ENCODE assay signal across 8 cellular contexts in the genomic region with DNA sequence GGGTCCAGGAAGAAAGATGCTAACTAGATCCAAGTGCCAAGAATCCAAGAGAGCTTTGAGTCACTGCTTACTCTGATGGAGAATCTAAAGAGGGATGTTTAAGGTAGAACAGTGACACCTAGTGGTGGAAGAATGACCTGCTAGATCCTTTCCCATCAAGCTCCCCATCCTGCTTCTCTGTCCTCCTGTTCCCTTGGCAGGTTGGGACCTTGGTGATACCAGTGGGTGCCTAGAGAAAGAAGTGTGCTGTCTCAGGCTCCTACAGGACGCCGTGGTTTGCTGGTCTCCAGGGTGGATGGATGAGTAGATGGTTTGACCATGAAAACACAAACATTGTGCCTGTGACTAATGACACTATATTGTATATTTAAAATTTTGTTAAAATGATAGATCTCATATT.
DNase-seq lines count a peak whose midpoint lies in the region; ATAC-seq, FAIRE-seq and TF ChIP-seq lines count a peak whose summit lies in the region.

No MANE protein-coding gene starts in this region.

- 16 to 21% methylated on average over 2 of the region's 2 CpGs for WGBS in pancreas, 2 donors

- H3K27ac ChIP-seq in pancreas = no peak overlapping the region

- DNase-seq in SIG-M5 treated with dmso at 0.1 percent for 504 hours (lab: John Stamatoyannopoulos, UW; ENCODE audit: unreplicated experiment) (peak; percentile 70), SIG-M5 (lab: John Stamatoyannopoulos, UW) (no peak), GM20000 (ENCODE audit: low spot score) (peak; percentile 51), NCI-H345 treated with DMSO at 0.1 percent for 48 hours (lab: John Stamatoyannopoulos, UW; ENCODE audit: unreplicated experiment) (peak; percentile 77), glomerular endothelial cell (ENCODE audit: extremely low read depth, low read depth, low spot score) (peak; percentile 90), pancreas (peak in 2 of 6 donors; percentile 34 to 49)
- peak; percentile 16 for DNase-seq in activated T-cell treated with anti-CD3 and anti-CD28 coated beads, Interleukin-2, amount 50 U/mL, for 1 hour

- ATAC-seq in HG03460 (IDR thresholded peaks at IDR 0.05; ENCODE audit: unreplicated experiment) (peak; percentile 87), pancreas (peak; percentile 70 to 91 (median 89))

- intact Hi-C loops in pancreas (cut with DNase I) = loop anchor here in 1 of 3 donors (10.0 kb wide), 1 partner anchor 67 kb away; no protein-coding TSS in a partner anchor

- H3K36me3 ChIP-seq in pancreas = no peaks in the 10 kb centered on the region

- H3K4me3 ChIP-seq in pancreas = no peak overlapping the region

- H3K4me1 ChIP-seq in pancreas = no peaks in the 10 kb centered on the region

- TF ChIP-seq CTCF in GM20000 (IDR thresholded peaks at IDR 0.05; ENCODE audit: extremely low read depth, missing control alignments) (peak; percentile 42), pancreas (IDR thresholded peaks at IDR 0.05) (peak; percentile 67 to 84 (median 74))

- FAIRE-seq in pancreas (lab: Jason Lieb, UNC) = no peak

- no peaks in the 10 kb centered on the region for H3K27me3 ChIP-seq in pancreas

- H3K9me3 ChIP-seq in pancreas = no peaks in the 10 kb centered on the region
